1 cellular context compared by ENCODE assay signal in genomic region chr6:87155920-87156600, GRCh38.
TF ChIP-seq lines count a peak whose summit lies in the region.

No MANE protein-coding gene starts in this region.

TF ChIP-seq in HepG2, 621 proteins besides CTCF, POLR2A, EP300 and RAD21 (continues in another document):
- TF ChIP-seq, protein P1, sequence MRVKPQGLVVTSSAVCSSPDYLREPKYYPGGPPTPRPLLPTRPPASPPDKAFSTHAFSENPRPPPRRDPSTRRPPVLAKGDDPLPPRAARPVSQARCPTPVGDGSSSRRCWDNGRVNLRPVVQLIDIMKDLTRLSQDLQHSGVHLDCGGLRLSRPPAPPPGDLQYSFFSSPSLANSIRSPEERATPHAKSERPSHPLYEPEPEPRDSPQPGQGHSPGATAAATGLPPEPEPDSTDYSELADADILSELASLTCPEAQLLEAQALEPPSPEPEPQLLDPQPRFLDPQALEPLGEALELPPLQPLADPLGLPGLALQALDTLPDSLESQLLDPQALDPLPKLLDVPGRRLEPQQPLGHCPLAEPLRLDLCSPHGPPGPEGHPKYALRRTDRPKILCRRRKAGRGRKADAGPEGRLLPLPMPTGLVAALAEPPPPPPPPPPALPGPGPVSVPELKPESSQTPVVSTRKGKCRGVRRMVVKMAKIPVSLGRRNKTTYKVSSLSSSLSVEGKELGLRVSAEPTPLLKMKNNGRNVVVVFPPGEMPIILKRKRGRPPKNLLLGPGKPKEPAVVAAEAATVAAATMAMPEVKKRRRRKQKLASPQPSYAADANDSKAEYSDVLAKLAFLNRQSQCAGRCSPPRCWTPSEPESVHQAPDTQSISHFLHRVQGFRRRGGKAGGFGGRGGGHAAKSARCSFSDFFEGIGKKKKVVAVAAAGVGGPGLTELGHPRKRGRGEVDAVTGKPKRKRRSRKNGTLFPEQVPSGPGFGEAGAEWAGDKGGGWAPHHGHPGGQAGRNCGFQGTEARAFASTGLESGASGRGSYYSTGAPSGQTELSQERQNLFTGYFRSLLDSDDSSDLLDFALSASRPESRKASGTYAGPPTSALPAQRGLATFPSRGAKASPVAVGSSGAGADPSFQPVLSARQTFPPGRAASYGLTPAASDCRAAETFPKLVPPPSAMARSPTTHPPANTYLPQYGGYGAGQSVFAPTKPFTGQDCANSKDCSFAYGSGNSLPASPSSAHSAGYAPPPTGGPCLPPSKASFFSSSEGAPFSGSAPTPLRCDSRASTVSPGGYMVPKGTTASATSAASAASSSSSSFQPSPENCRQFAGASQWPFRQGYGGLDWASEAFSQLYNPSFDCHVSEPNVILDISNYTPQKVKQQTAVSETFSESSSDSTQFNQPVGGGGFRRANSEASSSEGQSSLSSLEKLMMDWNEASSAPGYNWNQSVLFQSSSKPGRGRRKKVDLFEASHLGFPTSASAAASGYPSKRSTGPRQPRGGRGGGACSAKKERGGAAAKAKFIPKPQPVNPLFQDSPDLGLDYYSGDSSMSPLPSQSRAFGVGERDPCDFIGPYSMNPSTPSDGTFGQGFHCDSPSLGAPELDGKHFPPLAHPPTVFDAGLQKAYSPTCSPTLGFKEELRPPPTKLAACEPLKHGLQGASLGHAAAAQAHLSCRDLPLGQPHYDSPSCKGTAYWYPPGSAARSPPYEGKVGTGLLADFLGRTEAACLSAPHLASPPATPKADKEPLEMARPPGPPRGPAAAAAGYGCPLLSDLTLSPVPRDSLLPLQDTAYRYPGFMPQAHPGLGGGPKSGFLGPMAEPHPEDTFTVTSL (CRISPR knock-in tag; IDR thresholded peaks at IDR 0.05; ENCODE audit: borderline replicate concordance): no peak
- TF ChIP-seq AKAP8 (CRISPR knock-in tag; IDR thresholded peaks at IDR 0.05) (peak; percentile 45; the same call in 1 of the 2 replicates), ZNF362 (CRISPR knock-in tag; IDR thresholded peaks at IDR 0.05; ENCODE audit: borderline replicate concordance) (no peak), DDIT3 (CRISPR knock-in tag; IDR thresholded peaks at IDR 0.05) (no peak), FLYWCH1 (CRISPR knock-in tag; IDR thresholded peaks at IDR 0.05) (no peak), ZNF251 (CRISPR knock-in tag; IDR thresholded peaks at IDR 0.05) (no peak), ZNF501 (CRISPR knock-in tag; IDR thresholded peaks at IDR 0.05) (no peak; the same call in 1 of the 2 replicates), ETV5 (CRISPR knock-in tag; IDR thresholded peaks at IDR 0.05; ENCODE audit: borderline replicate concordance) (no peak), ZNF274 (CRISPR knock-in tag; IDR thresholded peaks at IDR 0.05) (no peak), ZNF326 (CRISPR knock-in tag; IDR thresholded peaks at IDR 0.05; ENCODE audit: borderline replicate concordance) (no peak), ZNF550 (CRISPR knock-in tag; IDR thresholded peaks at IDR 0.05; ENCODE audit: borderline replicate concordance) (no peak), KMT2A (CRISPR knock-in tag; IDR thresholded peaks at IDR 0.05) (peak; percentile 29; the same call in 1 of the 2 replicates), ZNF230 (CRISPR knock-in tag; IDR thresholded peaks at IDR 0.05) (no peak), ZMAT3 (CRISPR knock-in tag; conservative IDR thresholded peaks at IDR 0.05) (0 out of 2 replicates have a peak, but pooled peaks have one; percentile 11), GATAD2A (CRISPR knock-in tag; IDR thresholded peaks at IDR 0.05) (no peak), ZBTB1 (CRISPR knock-in tag; IDR thresholded peaks at IDR 0.05; ENCODE audit: borderline replicate concordance) (no peak), ZFP91 (CRISPR knock-in tag; IDR thresholded peaks at IDR 0.05; ENCODE audit: borderline replicate concordance) (0 out of 2 replicates have a peak, but pooled peaks have one; percentile 12), HDAC2 (CRISPR knock-in tag; IDR thresholded peaks at IDR 0.05) (no peak), ZNF275 (CRISPR knock-in tag; IDR thresholded peaks at IDR 0.05; ENCODE audit: borderline replicate concordance) (no peak), GLI4 (CRISPR knock-in tag; IDR thresholded peaks at IDR 0.05; ENCODE audit: borderline replicate concordance) (0 out of 2 replicates have a peak, but pooled peaks have one; percentile 10), GFI1 (CRISPR knock-in tag; IDR thresholded peaks at IDR 0.05; ENCODE audit: borderline replicate concordance) (0 out of 2 replicates have a peak, but pooled peaks have one; percentile 2), MTF2 (CRISPR knock-in tag; IDR thresholded peaks at IDR 0.05; ENCODE audit: borderline replicate concordance) (peak; percentile 11; the same call in 1 of the 2 replicates), ZBTB7B (CRISPR knock-in tag; IDR thresholded peaks at IDR 0.05) (peak; percentile 37; the same call in 1 of the 2 replicates), HDAC6 (IDR thresholded peaks at IDR 0.05; ENCODE audit: low read depth, low read length) (no peak), RFX5 (IDR thresholded peaks at IDR 0.05; ENCODE audit: low read depth, low read length) (no peak), SAP130 (CRISPR knock-in tag; IDR thresholded peaks at IDR 0.05; ENCODE audit: low read depth) (peak; percentile 6)
- TF ChIP-seq, protein P2, sequence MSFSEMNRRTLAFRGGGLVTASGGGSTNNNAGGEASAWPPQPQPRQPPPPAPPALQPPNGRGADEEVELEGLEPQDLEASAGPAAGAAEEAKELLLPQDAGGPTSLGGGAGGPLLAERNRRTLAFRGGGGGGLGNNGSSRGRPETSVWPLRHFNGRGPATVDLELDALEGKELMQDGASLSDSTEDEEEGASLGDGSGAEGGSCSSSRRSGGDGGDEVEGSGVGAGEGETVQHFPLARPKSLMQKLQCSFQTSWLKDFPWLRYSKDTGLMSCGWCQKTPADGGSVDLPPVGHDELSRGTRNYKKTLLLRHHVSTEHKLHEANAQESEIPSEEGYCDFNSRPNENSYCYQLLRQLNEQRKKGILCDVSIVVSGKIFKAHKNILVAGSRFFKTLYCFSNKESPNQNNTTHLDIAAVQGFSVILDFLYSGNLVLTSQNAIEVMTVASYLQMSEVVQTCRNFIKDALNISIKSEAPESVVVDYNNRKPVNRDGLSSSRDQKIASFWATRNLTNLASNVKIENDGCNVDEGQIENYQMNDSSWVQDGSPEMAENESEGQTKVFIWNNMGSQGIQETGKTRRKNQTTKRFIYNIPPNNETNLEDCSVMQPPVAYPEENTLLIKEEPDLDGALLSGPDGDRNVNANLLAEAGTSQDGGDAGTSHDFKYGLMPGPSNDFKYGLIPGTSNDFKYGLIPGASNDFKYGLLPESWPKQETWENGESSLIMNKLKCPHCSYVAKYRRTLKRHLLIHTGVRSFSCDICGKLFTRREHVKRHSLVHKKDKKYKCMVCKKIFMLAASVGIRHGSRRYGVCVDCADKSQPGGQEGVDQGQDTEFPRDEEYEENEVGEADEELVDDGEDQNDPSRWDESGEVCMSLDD (CRISPR knock-in tag; IDR thresholded peaks at IDR 0.05; ENCODE audit: borderline replicate concordance): no peak
- TF ChIP-seq, protein P3, sequence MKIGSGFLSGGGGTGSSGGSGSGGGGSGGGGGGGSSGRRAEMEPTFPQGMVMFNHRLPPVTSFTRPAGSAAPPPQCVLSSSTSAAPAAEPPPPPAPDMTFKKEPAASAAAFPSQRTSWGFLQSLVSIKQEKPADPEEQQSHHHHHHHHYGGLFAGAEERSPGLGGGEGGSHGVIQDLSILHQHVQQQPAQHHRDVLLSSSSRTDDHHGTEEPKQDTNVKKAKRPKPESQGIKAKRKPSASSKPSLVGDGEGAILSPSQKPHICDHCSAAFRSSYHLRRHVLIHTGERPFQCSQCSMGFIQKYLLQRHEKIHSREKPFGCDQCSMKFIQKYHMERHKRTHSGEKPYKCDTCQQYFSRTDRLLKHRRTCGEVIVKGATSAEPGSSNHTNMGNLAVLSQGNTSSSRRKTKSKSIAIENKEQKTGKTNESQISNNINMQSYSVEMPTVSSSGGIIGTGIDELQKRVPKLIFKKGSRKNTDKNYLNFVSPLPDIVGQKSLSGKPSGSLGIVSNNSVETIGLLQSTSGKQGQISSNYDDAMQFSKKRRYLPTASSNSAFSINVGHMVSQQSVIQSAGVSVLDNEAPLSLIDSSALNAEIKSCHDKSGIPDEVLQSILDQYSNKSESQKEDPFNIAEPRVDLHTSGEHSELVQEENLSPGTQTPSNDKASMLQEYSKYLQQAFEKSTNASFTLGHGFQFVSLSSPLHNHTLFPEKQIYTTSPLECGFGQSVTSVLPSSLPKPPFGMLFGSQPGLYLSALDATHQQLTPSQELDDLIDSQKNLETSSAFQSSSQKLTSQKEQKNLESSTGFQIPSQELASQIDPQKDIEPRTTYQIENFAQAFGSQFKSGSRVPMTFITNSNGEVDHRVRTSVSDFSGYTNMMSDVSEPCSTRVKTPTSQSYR (CRISPR knock-in tag; IDR thresholded peaks at IDR 0.05; ENCODE audit: borderline replicate concordance): no peak
- TF ChIP-seq, protein P4, sequence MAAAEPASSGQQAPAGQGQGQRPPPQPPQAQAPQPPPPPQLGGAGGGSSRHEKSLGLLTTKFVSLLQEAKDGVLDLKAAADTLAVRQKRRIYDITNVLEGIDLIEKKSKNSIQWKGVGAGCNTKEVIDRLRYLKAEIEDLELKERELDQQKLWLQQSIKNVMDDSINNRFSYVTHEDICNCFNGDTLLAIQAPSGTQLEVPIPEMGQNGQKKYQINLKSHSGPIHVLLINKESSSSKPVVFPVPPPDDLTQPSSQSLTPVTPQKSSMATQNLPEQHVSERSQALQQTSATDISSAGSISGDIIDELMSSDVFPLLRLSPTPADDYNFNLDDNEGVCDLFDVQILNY (CRISPR knock-in tag; conservative IDR thresholded peaks at IDR 0.05): no peak
- TF ChIP-seq, protein P5, sequence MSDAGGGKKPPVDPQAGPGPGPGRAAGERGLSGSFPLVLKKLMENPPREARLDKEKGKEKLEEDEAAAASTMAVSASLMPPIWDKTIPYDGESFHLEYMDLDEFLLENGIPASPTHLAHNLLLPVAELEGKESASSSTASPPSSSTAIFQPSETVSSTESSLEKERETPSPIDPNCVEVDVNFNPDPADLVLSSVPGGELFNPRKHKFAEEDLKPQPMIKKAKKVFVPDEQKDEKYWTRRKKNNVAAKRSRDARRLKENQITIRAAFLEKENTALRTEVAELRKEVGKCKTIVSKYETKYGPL (CRISPR knock-in tag; IDR thresholded peaks at IDR 0.05): no peak
- TF ChIP-seq, protein P6, sequence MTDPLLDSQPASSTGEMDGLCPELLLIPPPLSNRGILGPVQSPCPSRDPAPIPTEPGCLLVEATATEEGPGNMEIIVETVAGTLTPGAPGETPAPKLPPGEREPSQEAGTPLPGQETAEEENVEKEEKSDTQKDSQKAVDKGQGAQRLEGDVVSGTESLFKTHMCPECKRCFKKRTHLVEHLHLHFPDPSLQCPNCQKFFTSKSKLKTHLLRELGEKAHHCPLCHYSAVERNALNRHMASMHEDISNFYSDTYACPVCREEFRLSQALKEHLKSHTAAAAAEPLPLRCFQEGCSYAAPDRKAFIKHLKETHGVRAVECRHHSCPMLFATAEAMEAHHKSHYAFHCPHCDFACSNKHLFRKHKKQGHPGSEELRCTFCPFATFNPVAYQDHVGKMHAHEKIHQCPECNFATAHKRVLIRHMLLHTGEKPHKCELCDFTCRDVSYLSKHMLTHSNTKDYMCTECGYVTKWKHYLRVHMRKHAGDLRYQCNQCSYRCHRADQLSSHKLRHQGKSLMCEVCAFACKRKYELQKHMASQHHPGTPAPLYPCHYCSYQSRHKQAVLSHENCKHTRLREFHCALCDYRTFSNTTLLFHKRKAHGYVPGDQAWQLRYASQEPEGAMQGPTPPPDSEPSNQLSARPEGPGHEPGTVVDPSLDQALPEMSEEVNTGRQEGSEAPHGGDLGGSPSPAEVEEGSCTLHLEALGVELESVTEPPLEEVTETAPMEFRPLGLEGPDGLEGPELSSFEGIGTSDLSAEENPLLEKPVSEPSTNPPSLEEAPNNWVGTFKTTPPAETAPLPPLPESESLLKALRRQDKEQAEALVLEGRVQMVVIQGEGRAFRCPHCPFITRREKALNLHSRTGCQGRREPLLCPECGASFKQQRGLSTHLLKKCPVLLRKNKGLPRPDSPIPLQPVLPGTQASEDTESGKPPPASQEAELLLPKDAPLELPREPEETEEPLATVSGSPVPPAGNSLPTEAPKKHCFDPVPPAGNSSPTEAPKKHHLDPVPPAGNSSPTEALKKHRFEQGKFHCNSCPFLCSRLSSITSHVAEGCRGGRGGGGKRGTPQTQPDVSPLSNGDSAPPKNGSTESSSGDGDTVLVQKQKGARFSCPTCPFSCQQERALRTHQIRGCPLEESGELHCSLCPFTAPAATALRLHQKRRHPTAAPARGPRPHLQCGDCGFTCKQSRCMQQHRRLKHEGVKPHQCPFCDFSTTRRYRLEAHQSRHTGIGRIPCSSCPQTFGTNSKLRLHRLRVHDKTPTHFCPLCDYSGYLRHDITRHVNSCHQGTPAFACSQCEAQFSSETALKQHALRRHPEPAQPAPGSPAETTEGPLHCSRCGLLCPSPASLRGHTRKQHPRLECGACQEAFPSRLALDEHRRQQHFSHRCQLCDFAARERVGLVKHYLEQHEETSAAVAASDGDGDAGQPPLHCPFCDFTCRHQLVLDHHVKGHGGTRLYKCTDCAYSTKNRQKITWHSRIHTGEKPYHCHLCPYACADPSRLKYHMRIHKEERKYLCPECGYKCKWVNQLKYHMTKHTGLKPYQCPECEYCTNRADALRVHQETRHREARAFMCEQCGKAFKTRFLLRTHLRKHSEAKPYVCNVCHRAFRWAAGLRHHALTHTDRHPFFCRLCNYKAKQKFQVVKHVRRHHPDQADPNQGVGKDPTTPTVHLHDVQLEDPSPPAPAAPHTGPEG (CRISPR knock-in tag; IDR thresholded peaks at IDR 0.05): no peak
